In the genomic region with DNA sequence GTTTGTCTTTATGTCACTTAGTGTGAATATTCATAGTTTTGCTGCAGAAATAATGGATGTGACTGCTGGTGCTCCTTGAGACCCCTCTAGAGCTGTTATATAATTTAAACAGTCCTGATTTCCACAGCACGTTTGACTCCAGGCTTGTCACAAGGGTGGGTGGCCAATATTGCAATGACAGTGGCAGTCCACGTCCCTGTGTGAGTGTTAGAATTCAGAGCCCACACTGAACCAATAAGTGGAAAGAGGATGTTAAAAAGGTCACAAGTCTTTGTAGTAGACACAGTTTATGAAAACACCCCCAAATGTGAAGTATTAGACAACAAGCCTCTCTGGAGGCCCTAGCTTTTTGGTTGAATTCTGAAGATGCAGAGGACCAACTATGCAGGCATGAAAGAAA, we compare ENCODE assay signal across 2 cellular contexts.
TF ChIP-seq lines count a peak whose summit lies in the region.

No MANE protein-coding gene starts in this region.

TF ChIP-seq in GM23338, 12 proteins besides CTCF, POLR2A, EP300 and RAD21 (continued from another document):
- TF ChIP-seq, protein P1, sequence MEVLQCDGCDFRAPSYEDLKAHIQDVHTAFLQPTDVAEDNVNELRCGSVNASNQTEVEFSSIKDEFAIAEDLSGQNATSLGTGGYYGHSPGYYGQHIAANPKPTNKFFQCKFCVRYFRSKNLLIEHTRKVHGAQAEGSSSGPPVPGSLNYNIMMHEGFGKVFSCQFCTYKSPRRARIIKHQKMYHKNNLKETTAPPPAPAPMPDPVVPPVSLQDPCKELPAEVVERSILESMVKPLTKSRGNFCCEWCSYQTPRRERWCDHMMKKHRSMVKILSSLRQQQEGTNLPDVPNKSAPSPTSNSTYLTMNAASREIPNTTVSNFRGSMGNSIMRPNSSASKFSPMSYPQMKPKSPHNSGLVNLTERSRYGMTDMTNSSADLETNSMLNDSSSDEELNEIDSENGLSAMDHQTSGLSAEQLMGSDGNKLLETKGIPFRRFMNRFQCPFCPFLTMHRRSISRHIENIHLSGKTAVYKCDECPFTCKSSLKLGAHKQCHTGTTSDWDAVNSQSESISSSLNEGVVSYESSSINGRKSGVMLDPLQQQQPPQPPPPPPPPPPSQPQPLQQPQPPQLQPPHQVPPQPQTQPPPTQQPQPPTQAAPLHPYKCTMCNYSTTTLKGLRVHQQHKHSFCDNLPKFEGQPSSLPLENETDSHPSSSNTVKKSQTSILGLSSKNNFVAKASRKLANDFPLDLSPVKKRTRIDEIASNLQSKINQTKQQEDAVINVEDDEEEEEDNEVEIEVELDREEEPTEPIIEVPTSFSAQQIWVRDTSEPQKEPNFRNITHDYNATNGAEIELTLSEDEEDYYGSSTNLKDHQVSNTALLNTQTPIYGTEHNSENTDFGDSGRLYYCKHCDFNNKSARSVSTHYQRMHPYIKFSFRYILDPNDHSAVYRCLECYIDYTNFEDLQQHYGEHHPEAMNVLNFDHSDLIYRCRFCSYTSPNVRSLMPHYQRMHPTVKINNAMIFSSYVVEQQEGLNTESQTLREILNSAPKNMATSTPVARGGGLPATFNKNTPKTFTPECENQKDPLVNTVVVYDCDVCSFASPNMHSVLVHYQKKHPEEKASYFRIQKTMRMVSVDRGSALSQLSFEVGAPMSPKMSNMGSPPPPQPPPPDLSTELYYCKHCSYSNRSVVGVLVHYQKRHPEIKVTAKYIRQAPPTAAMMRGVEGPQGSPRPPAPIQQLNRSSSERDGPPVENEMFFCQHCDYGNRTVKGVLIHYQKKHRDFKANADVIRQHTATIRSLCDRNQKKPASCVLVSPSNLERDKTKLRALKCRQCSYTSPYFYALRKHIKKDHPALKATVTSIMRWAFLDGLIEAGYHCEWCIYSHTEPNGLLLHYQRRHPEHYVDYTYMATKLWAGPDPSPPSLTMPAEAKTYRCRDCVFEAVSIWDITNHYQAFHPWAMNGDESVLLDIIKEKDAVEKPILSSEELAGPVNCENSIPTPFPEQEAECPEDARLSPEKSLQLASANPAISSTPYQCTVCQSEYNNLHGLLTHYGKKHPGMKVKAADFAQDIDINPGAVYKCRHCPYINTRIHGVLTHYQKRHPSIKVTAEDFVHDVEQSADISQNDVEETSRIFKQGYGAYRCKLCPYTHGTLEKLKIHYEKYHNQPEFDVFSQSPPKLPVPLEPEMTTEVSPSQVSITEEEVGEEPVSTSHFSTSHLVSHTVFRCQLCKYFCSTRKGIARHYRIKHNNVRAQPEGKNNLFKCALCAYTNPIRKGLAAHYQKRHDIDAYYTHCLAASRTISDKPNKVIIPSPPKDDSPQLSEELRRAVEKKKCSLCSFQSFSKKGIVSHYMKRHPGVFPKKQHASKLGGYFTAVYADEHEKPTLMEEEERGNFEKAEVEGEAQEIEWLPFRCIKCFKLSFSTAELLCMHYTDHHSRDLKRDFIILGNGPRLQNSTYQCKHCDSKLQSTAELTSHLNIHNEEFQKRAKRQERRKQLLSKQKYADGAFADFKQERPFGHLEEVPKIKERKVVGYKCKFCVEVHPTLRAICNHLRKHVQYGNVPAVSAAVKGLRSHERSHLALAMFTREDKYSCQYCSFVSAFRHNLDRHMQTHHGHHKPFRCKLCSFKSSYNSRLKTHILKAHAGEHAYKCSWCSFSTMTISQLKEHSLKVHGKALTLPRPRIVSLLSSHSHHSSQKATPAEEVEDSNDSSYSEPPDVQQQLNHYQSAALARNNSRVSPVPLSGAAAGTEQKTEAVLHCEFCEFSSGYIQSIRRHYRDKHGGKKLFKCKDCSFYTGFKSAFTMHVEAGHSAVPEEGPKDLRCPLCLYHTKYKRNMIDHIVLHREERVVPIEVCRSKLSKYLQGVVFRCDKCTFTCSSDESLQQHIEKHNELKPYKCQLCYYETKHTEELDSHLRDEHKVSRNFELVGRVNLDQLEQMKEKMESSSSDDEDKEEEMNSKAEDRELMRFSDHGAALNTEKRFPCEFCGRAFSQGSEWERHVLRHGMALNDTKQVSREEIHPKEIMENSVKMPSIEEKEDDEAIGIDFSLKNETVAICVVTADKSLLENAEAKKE (CRISPR knock-in tag; IDR thresholded peaks at IDR 0.05) = no peak
- TF ChIP-seq EZH2phosphoT487 (IDR thresholded peaks at IDR 0.05; ENCODE audit: unreplicated experiment) = no peak
- TF ChIP-seq JUNB (IDR thresholded peaks at IDR 0.05; ENCODE audit: unreplicated experiment) = no peak
- TF ChIP-seq, protein P2, sequence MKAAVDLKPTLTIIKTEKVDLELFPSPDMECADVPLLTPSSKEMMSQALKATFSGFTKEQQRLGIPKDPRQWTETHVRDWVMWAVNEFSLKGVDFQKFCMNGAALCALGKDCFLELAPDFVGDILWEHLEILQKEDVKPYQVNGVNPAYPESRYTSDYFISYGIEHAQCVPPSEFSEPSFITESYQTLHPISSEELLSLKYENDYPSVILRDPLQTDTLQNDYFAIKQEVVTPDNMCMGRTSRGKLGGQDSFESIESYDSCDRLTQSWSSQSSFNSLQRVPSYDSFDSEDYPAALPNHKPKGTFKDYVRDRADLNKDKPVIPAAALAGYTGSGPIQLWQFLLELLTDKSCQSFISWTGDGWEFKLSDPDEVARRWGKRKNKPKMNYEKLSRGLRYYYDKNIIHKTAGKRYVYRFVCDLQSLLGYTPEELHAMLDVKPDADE (IDR thresholded peaks at IDR 0.05) = no peak

TF ChIP-seq in neural cell, 6 proteins besides CTCF, POLR2A, EP300 and RAD21 (continued from another document):
- TF ChIP-seq, protein P3, sequence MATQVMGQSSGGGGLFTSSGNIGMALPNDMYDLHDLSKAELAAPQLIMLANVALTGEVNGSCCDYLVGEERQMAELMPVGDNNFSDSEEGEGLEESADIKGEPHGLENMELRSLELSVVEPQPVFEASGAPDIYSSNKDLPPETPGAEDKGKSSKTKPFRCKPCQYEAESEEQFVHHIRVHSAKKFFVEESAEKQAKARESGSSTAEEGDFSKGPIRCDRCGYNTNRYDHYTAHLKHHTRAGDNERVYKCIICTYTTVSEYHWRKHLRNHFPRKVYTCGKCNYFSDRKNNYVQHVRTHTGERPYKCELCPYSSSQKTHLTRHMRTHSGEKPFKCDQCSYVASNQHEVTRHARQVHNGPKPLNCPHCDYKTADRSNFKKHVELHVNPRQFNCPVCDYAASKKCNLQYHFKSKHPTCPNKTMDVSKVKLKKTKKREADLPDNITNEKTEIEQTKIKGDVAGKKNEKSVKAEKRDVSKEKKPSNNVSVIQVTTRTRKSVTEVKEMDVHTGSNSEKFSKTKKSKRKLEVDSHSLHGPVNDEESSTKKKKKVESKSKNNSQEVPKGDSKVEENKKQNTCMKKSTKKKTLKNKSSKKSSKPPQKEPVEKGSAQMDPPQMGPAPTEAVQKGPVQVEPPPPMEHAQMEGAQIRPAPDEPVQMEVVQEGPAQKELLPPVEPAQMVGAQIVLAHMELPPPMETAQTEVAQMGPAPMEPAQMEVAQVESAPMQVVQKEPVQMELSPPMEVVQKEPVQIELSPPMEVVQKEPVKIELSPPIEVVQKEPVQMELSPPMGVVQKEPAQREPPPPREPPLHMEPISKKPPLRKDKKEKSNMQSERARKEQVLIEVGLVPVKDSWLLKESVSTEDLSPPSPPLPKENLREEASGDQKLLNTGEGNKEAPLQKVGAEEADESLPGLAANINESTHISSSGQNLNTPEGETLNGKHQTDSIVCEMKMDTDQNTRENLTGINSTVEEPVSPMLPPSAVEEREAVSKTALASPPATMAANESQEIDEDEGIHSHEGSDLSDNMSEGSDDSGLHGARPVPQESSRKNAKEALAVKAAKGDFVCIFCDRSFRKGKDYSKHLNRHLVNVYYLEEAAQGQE (IDR thresholded peaks at IDR 0.05; ENCODE audit: borderline replicate concordance) = no peak
- no peak for TF ChIP-seq TAF1 (IDR thresholded peaks at IDR 0.05; ENCODE audit: low read depth)
- no peak for TF ChIP-seq EZH2 (IDR thresholded peaks at IDR 0.05; ENCODE audit: borderline replicate concordance, insufficient read depth, low read length, poor library complexity, severe bottlenecking)
